Comparison of ENCODE assay signal across 8 cellular contexts in the genomic region with DNA sequence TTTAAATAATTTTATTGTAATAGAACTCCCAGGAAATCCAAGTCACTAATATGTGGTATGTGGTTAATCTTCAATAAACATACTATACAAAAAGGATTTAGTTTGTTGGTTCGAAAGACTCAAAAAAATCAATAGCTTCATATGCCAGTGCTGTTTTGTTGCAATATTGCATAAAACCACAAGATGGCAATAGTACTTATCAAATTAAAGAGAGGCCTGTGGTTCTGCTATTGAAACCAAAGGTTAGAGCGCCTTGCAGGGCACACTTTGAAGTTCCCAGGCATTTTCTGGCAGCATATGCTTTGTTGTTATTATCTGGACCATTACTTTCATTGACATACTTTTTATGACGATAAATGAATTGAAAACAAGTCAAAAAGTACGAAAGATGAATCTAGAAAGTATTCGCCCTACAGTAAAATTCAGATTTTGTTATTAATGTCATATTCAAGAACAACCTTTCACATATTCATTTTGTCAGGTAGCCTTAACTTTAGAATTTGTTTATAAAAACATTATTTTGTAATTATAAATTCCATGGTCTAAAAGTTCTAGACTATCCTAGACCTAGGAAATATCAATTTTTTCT.
DNase-seq lines count a peak whose midpoint lies in the region; ATAC-seq and TF ChIP-seq lines count a peak whose summit lies in the region.

No MANE protein-coding gene starts in this region.

- TF ChIP-seq CTCF in astrocyte of the spinal cord (IDR thresholded peaks at IDR 0.05; ENCODE audit: low read depth, low read length): peak; percentile 63

- no peak overlapping the region for H3K4me3 Mint-ChIP-seq in stimulated activated effector memory CD8-positive, alpha-beta T cell treated with anti-CD3 and anti-CD28 coated beads, Interleukin-12 subunit alpha, Interleukin-12 subunit beta, amount 100 ng/mL, for 72 hours

- DNase-seq in DMS53 treated with DMSO at 0.1 percent for 48 hours (lab: John Stamatoyannopoulos, UW; ENCODE audit: unreplicated experiment) (peak; percentile 82), HT-29 (ENCODE audit: low spot score) (peak; percentile 83), NCI-H748 treated with DMSO at 0.1 percent for 48 hours (lab: John Stamatoyannopoulos, UW) (peak; percentile 60), astrocyte of the spinal cord (ENCODE audit: low read depth, low spot score) (peak; percentile 81), iPS DF 4.7 (ENCODE audit: extremely low read depth, low spot score) (peak; percentile 46), mucosa of gallbladder (ENCODE audit: low spot score) (no peak)
- DNase-seq in stimulated activated effector memory CD8-positive, alpha-beta T cell treated with anti-CD3 and anti-CD28 coated beads, Interleukin-12 subunit alpha, Interleukin-12 subunit beta, amount 100 ng/mL, for 72 hours (ENCODE audit: low spot score in 2 of 2): no peak

- H3K36me3 Mint-ChIP-seq in stimulated activated effector memory CD8-positive, alpha-beta T cell treated with anti-CD3 and anti-CD28 coated beads, Interleukin-12 subunit alpha, Interleukin-12 subunit beta, amount 100 ng/mL, for 72 hours: no peaks in the 10 kb centered on the region

- no peak overlapping the region for H3K27ac Mint-ChIP-seq in stimulated activated effector memory CD8-positive, alpha-beta T cell treated with anti-CD3 and anti-CD28 coated beads, Interleukin-12 subunit alpha, Interleukin-12 subunit beta, amount 100 ng/mL, for 72 hours

- H3K4me1 Mint-ChIP-seq in stimulated activated effector memory CD8-positive, alpha-beta T cell treated with anti-CD3 and anti-CD28 coated beads, Interleukin-12 subunit alpha, Interleukin-12 subunit beta, amount 100 ng/mL, for 72 hours: no peaks in the 10 kb centered on the region

- no peaks in the 10 kb centered on the region for H3K9me3 Mint-ChIP-seq in stimulated activated effector memory CD8-positive, alpha-beta T cell treated with anti-CD3 and anti-CD28 coated beads, Interleukin-12 subunit alpha, Interleukin-12 subunit beta, amount 100 ng/mL, for 72 hours

- in situ Hi-C loops in astrocyte of the spinal cord (cut with HindIII; ENCODE audit: low sequenced_read_pairs): no loop called here

- no peak overlapping the region for H3K4me3 ChIP-seq in astrocyte of the spinal cord (ENCODE audit: low read depth, low read length)

- ATAC-seq in GM19468 (IDR thresholded peaks at IDR 0.05; ENCODE audit: extremely low read depth, unreplicated experiment): peak; percentile 41
- peak; percentile 60 for ATAC-seq in stimulated activated effector memory CD8-positive, alpha-beta T cell treated with anti-CD3 and anti-CD28 coated beads, Interleukin-12 subunit alpha, Interleukin-12 subunit beta, amount 100 ng/mL, for 72 hours

Comparison
In these comparisons a context has a peak if more than half of its experiments do, and no peak if none do; other contexts are left out.
1. DNase-seq: peak in DMS53 treated with DMSO at 0.1 percent for 48 hours (single experiment), HT-29 (single experiment), NCI-H748 treated with DMSO at 0.1 percent for 48 hours (single experiment), astrocyte of the spinal cord (single experiment) and iPS DF 4.7 (single experiment); none in stimulated activated effector memory CD8-positive, alpha-beta T cell treated with anti-CD3 and anti-CD28 coated beads, Interleukin-12 subunit alpha, Interleukin-12 subunit beta, amount 100 ng/mL, for 72 hours (0 of 2) and mucosa of gallbladder (single experiment).